18 cellular contexts compared by ENCODE assay signal in the genomic region with DNA sequence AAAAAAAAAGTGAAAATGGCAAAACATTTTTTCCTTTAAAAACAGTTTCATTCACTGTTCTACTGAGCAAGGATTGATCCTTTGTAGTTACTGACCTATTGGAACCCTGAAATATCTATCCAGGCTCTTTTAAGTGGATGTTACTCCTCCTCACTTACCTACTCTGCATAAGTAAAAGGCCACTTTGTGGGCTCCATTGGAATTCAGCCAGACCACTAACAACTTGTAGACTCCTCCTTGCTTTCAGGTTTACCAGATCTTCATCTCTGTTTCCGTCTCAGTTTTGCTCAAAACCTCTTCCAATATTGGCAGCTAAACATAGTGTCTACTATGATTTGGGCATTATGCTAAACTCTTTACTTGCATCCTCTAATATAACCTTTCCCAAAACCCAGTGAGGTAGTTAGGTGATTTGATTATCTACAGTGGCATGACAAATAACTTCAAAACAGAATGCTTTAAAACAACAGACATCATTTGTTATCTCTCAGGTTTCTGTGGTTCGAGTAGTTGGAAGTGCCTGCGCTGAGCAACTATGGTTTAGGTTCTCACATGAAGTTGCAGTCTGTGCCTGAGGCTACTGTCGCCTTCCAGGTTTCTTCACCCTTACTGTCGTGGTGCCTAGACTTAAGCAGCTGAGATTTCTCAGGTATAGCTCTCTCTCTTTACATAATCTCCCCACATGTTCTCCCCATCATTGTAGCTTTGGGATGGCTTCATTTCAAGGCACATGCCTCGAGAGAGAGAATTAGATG.
DNase-seq lines count a peak whose midpoint lies in the region; ATAC-seq and TF ChIP-seq lines count a peak whose summit lies in the region.
"Had no signal": no experiment of that assay in that cellular context is flagged by ENCODE, and none has a peak within 500 bp of the region (broad histone marks: within the 10 kb centered on the region; RNA-seq: fewer than 3 reads in every experiment).

No MANE protein-coding gene starts in this region.

- no peaks in the 10 kb centered on the region for H4K20me1 ChIP-seq in KMS-11 (ENCODE audit: insufficient read depth)
- H4K20me1 ChIP-seq: BLaER1 had no signal

- DNase-seq in GM12865 (ENCODE audit: low read depth) (peak; percentile 4), WTC11 (ENCODE audit: low spot score) (no peak), trophoblast cell (no peak), foreskin melanocyte (no peak)
- no peak for DNase-seq in activated CD4-positive, alpha-beta T cell treated with anti-CD3 and anti-CD28 coated beads for 36 hours
- no peak for DNase-seq in natural killer cell treated with Interleukin-12 subunit alpha and Interleukin-12 subunit beta and Interleukin-15 and Interleukin-18, amount 100 ng/mL, for 72 hours (ENCODE audit: low spot score)
- DNase-seq: 8988T; CD4-positive, alpha-beta memory T cell; DMS153; DMS79; GF-D8; IMR-90 had no signal

- peaks cover 6% of the 10 kb centered on the region for H3K36me3 Mint-ChIP-seq in WTC11
- no peaks in the 10 kb centered on the region for H3K36me3 Mint-ChIP-seq in activated CD4-positive, alpha-beta T cell treated with anti-CD3 and anti-CD28 coated beads for 36 hours (ENCODE audit: low read depth)
- H3K36me3 Mint-ChIP-seq in natural killer cell treated with Interleukin-12 subunit alpha and Interleukin-12 subunit beta and Interleukin-15 and Interleukin-18, amount 100 ng/mL, for 72 hours: peaks cover 6% of the 10 kb centered on the region
- H3K36me3 Mint-ChIP-seq: CD14-positive monocyte; CD4-positive, alpha-beta memory T cell had no signal

- CTCF ChIA-PET in WTC11 (lab: Charles Lee): interaction anchor here (0.9 kb wide), 1 partner anchor 178 kb away, joined by 3 read pairs; no protein-coding TSS in a partner anchor
- CTCF ChIA-PET in activated CD4-positive, alpha-beta T cell treated with anti-CD3 and anti-CD28 coated beads for 36 hours (lab: Charles Lee): no interaction called here

- H3K4me1 Mint-ChIP-seq in WTC11: peaks cover 8% of the 10 kb centered on the region
- H3K4me1 Mint-ChIP-seq in activated CD4-positive, alpha-beta T cell treated with anti-CD3 and anti-CD28 coated beads for 36 hours: no peaks in the 10 kb centered on the region
- no peaks in the 10 kb centered on the region for H3K4me1 Mint-ChIP-seq in natural killer cell treated with Interleukin-12 subunit alpha and Interleukin-12 subunit beta and Interleukin-15 and Interleukin-18, amount 100 ng/mL, for 72 hours (ENCODE audit: low read depth in 2 of 2)
- H3K4me1 Mint-ChIP-seq: CD14-positive monocyte; CD4-positive, alpha-beta memory T cell had no signal

- no peak overlapping the region for H2BK120ac ChIP-seq in trophoblast cell (ENCODE audit: insufficient read depth, low read length, poor library complexity)

- H3K14ac ChIP-seq in trophoblast cell (ENCODE audit: low read length): no peak overlapping the region

- peak; percentile 43; the same call in 1 of the 2 replicates for ATAC-seq in WTC11
- no peak for ATAC-seq in activated CD4-positive, alpha-beta T cell treated with anti-CD3 and anti-CD28 coated beads for 36 hours
- ATAC-seq in natural killer cell treated with Interleukin-12 subunit alpha and Interleukin-12 subunit beta and Interleukin-15 and Interleukin-18, amount 100 ng/mL, for 72 hours: no peak
- ATAC-seq: GM12878 had no signal

- peaks cover 16% of the 10 kb centered on the region for H3K9me3 Mint-ChIP-seq in WTC11
- H3K9me3 Mint-ChIP-seq in activated CD4-positive, alpha-beta T cell treated with anti-CD3 and anti-CD28 coated beads for 36 hours (ENCODE audit: low read depth): peaks cover 11% of the 10 kb centered on the region
- H3K9me3 Mint-ChIP-seq in natural killer cell treated with Interleukin-12 subunit alpha and Interleukin-12 subunit beta and Interleukin-15 and Interleukin-18, amount 100 ng/mL, for 72 hours: peaks cover 13% of the 10 kb centered on the region

- no peak overlapping the region for H4K8ac ChIP-seq in trophoblast cell (ENCODE audit: low read depth, low read length)

- no peaks in the 10 kb centered on the region for H3K79me2 ChIP-seq in KMS-11 (ENCODE audit: insufficient read depth, low read depth)
- H3K79me2 ChIP-seq in trophoblast cell (ENCODE audit: control insufficient read depth, insufficient read depth, low read length, poor library complexity): no peaks in the 10 kb centered on the region

- H4K12ac ChIP-seq in trophoblast cell (ENCODE audit: low read depth, low read length): no peak overlapping the region

- no peak overlapping the region for H2BK12ac ChIP-seq in trophoblast cell (ENCODE audit: low read length)

- no peak overlapping the region for H3K23ac ChIP-seq in trophoblast cell (ENCODE audit: low read length)

- peak overlapping the region; percentile 3; the same call in 1 of the 2 replicates for H3K27ac ChIP-seq in KMS-11
- peak overlapping the region; percentile 27 for H3K27ac ChIP-seq in trophoblast cell (ENCODE audit: low read depth, low read length)
- H3K27ac ChIP-seq: BLaER1, HL-60 had no signal

- no peaks in the 10 kb centered on the region for H3K27me3 Mint-ChIP-seq in WTC11 (ENCODE audit: low read depth)
- H3K27me3 Mint-ChIP-seq in activated CD4-positive, alpha-beta T cell treated with anti-CD3 and anti-CD28 coated beads for 36 hours: no peaks in the 10 kb centered on the region
- no peaks in the 10 kb centered on the region for H3K27me3 Mint-ChIP-seq in natural killer cell treated with Interleukin-12 subunit alpha and Interleukin-12 subunit beta and Interleukin-15 and Interleukin-18, amount 100 ng/mL, for 72 hours

- intact Hi-C loops in activated CD4-positive, alpha-beta T cell treated with anti-CD3 and anti-CD28 coated beads for 36 hours (cut with DNase I, micrococcal nuclease): no loop called here

- no peak overlapping the region for H3K27ac Mint-ChIP-seq in WTC11
- H3K27ac Mint-ChIP-seq in activated CD4-positive, alpha-beta T cell treated with anti-CD3 and anti-CD28 coated beads for 36 hours: no peak overlapping the region
- H3K27ac Mint-ChIP-seq in natural killer cell treated with Interleukin-12 subunit alpha and Interleukin-12 subunit beta and Interleukin-15 and Interleukin-18, amount 100 ng/mL, for 72 hours: no peak overlapping the region
- H3K27ac Mint-ChIP-seq: CD14-positive monocyte; CD4-positive, alpha-beta memory T cell had no signal

- no CpG with 5 or more reads among the region's 6 CpGs for WGBS in trophoblast cell (ENCODE audit: extremely low coverage, insufficient coverage, insufficient read length)

- H3K36me3 ChIP-seq in KMS-11 (ENCODE audit: insufficient read depth) (no peaks in the 10 kb centered on the region), trophoblast cell (ENCODE audit: control insufficient read depth in 1 of 2, insufficient read depth in 2 of 2, low read length in 2 of 2) (peaks cover 2 to 6% of the 10 kb centered on the region in 2 experiments)
- H3K36me3 ChIP-seq: BLaER1, HAP-1 had no signal

- H3K79me1 ChIP-seq in trophoblast cell (ENCODE audit: low read length): no peaks in the 10 kb centered on the region

- H3K4me2 ChIP-seq in KMS-11 (peak overlapping the region; percentile 43), trophoblast cell (ENCODE audit: low read length) (no peak overlapping the region)
- H3K4me2 ChIP-seq: BLaER1 had no signal

- H2AFZ ChIP-seq in KMS-11 (ENCODE audit: low read depth) (no peak overlapping the region), trophoblast cell (ENCODE audit: insufficient read depth, low read length, poor library complexity) (no peak overlapping the region)

- H3K9ac ChIP-seq in KMS-11: no peak overlapping the region
- no peak overlapping the region for H3K9ac ChIP-seq in trophoblast cell (ENCODE audit: low read length)
- H3K9ac ChIP-seq: BLaER1 had no signal

- no peak overlapping the region for H4K91ac ChIP-seq in trophoblast cell (ENCODE audit: low read depth, low read length)

- H3K18ac ChIP-seq in trophoblast cell (ENCODE audit: low read length): no peak overlapping the region

- H3K4me1 ChIP-seq in KMS-11 (ENCODE audit: low read depth, poor library complexity, severe bottlenecking) (peaks cover 20% of the 10 kb centered on the region), trophoblast cell (ENCODE audit: control insufficient read depth in 1 of 2, insufficient read depth in 2 of 2, low read length in 2 of 2) (peaks cover 0 to 3% of the 10 kb centered on the region in 2 experiments)
- H3K4me1 ChIP-seq: BLaER1, HAP-1 had no signal

- peaks cover 8% of the 10 kb centered on the region for H3K9me3 ChIP-seq in trophoblast cell (ENCODE audit: insufficient read depth, low read depth, low read length)
- H3K9me3 ChIP-seq: HAP-1 had no signal

- H3K4me3 ChIP-seq in GM12865 (ENCODE audit: low read depth, low read length) (no peak overlapping the region), KMS-11 (IDR thresholded peaks at IDR 0.05; ENCODE audit: insufficient read depth, low read depth, low read length) (no peak overlapping the region), trophoblast cell (ENCODE audit: low read depth, low read length) (no peak overlapping the region)
- H3K4me3 ChIP-seq: BLaER1, GM12878, HAP-1 had no signal

- no peak overlapping the region for H3K4ac ChIP-seq in trophoblast cell (ENCODE audit: low read depth, low read length)

- no peak overlapping the region for H3K4me3 Mint-ChIP-seq in WTC11
- no peak overlapping the region for H3K4me3 Mint-ChIP-seq in activated CD4-positive, alpha-beta T cell treated with anti-CD3 and anti-CD28 coated beads for 36 hours
- no peak overlapping the region for H3K4me3 Mint-ChIP-seq in natural killer cell treated with Interleukin-12 subunit alpha and Interleukin-12 subunit beta and Interleukin-15 and Interleukin-18, amount 100 ng/mL, for 72 hours
- H3K4me3 Mint-ChIP-seq: CD14-positive monocyte; CD4-positive, alpha-beta memory T cell had no signal

- POLR2A ChIA-PET in WTC11 (lab: Charles Lee): no interaction called here
- POLR2A ChIA-PET in activated CD4-positive, alpha-beta T cell treated with anti-CD3 and anti-CD28 coated beads for 36 hours (lab: Charles Lee): no interaction called here

- H2AK5ac ChIP-seq in trophoblast cell (ENCODE audit: low read length): no peak overlapping the region

- H3K27me3 ChIP-seq in KMS-11 (ENCODE audit: insufficient read depth, low read depth) (no peaks in the 10 kb centered on the region; the same call in 1 of the 2 replicates), trophoblast cell (ENCODE audit: insufficient read depth, low read length) (no peaks in the 10 kb centered on the region)
- H3K27me3 ChIP-seq: BLaER1 had no signal

- TF ChIP-seq CTCF in GM12865 (IDR thresholded peaks at IDR 0.05; ENCODE audit: insufficient read depth, low read depth, low read length, missing control alignments): no peak
- no peak for TF ChIP-seq CTCF in KMS-11 (conservative IDR thresholded peaks at IDR 0.05; ENCODE audit: low read depth, low read length)
- TF ChIP-seq CTCF in WTC11 (IDR thresholded peaks at IDR 0.05): no peak

- H2BK5ac ChIP-seq in trophoblast cell (ENCODE audit: low read depth, low read length, poor library complexity): no peak overlapping the region

TF ChIP-seq in WTC11, 78 proteins besides CTCF, POLR2A, EP300 and RAD21 (continues in another document):
- TF ChIP-seq ZNF232 (CRISPR knock-in tag; IDR thresholded peaks at IDR 0.05): no peak
- no peak for TF ChIP-seq ELF4 (CRISPR knock-in tag; IDR thresholded peaks at IDR 0.05; ENCODE audit: low read depth)
- no peak for TF ChIP-seq ZNF263 (CRISPR knock-in tag; IDR thresholded peaks at IDR 0.05; ENCODE audit: low read depth)
